In the genomic region with DNA sequence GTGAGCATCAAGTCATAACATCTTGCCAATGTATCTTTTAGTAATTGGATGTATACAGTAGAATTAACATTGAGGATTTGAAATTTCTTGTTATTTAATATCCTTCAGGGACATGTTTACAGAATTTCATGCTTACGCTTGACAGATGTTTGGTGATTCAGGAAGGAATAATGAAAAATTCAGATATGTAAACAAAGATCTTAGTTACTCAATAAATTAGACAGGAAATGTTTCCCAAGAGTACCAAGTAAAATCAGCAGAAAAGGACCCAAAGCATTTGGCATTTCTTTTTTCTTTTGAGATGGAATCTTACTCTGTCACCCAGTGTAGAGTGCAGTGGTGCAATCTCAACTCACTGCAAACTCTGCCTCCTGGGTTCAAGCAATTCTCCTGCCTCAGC, we compare ENCODE assay signal across 17 cellular contexts. TPM values are rescaled to one million over a fixed set of nuclear protein-coding genes. Genes with fewer than 3 reads are reported as not detected.
DNase-seq lines count a peak whose midpoint lies in the region; ATAC-seq and TF ChIP-seq lines count a peak whose summit lies in the region.
"Had no signal": no experiment of that assay in that cellular context is flagged by ENCODE, and none has a peak within 500 bp of the region (broad histone marks: within the 10 kb centered on the region; RNA-seq: fewer than 3 reads in every experiment).

No MANE protein-coding gene starts in this region.

- DNase-seq in adipocyte (ENCODE audit: low read depth) = peak; percentile 8
- peak; percentile 45 for DNase-seq in choroid plexus epithelial cell (ENCODE audit: low read depth)
- DNase-seq in fibroblast of villous mesenchyme (ENCODE audit: low read depth) = peak; percentile 55
- no peak for DNase-seq in HFFc6
- no peak for DNase-seq in CD4-positive, alpha-beta T cell
- no peak for DNase-seq in activated naive CD4-positive, alpha-beta T cell treated with anti-CD3 and anti-CD28 coated beads, Interleukin-2, amount 50 U/mL, for 72 hours (ENCODE audit: low spot score in 2 of 2)
- no peak for DNase-seq in activated T-cell treated with anti-CD3 and anti-CD28 coated beads for 4 hours
- DNase-seq: BE2C; Caco-2; CD8-positive, alpha-beta memory T cell; DND-41; GDM1; H7 had no signal

- no peak overlapping the region for H3K4me3 ChIP-seq in adipocyte (ENCODE audit: low read length)
- H3K4me3 ChIP-seq in choroid plexus epithelial cell (ENCODE audit: low read depth, low read length) = no peak overlapping the region
- H3K4me3 ChIP-seq in fibroblast of villous mesenchyme (ENCODE audit: low read depth, low read length) = no peak overlapping the region
- H3K4me3 ChIP-seq: A549, GM23338 had no signal

- H3K27ac Mint-ChIP-seq in HFFc6 = no peak overlapping the region
- no peak overlapping the region for H3K27ac Mint-ChIP-seq in CD4-positive, alpha-beta T cell
- no peak overlapping the region for H3K27ac Mint-ChIP-seq in activated naive CD4-positive, alpha-beta T cell treated with anti-CD3 and anti-CD28 coated beads, Interleukin-2, amount 50 U/mL, for 72 hours
- H3K27ac Mint-ChIP-seq: CD14-positive monocyte; CD8-positive, alpha-beta memory T cell; GM23338 had no signal

- no peak for ATAC-seq in CD4-positive, alpha-beta T cell (ENCODE audit: poor library complexity)
- no peak for ATAC-seq in activated naive CD4-positive, alpha-beta T cell treated with anti-CD3 and anti-CD28 coated beads, Interleukin-2, amount 50 U/mL, for 72 hours
- ATAC-seq: A549, GM23338, HepG2 had no signal

- no peak overlapping the region for H3K27ac ChIP-seq in CD4-positive, alpha-beta T cell (ENCODE audit: low read depth, low read length)
- H3K27ac ChIP-seq: A549 had no signal

- no peaks in the 10 kb centered on the region for H3K4me1 Mint-ChIP-seq in HFFc6 (ENCODE audit: low read depth)
- no peaks in the 10 kb centered on the region for H3K4me1 Mint-ChIP-seq in CD4-positive, alpha-beta T cell (ENCODE audit: low read depth)
- H3K4me1 Mint-ChIP-seq: CD8-positive, alpha-beta memory T cell had no signal

- intact Hi-C loops in CD4-positive, alpha-beta T cell (cut with DNase I, micrococcal nuclease) = no loop called here

- no peak overlapping the region for H3K9ac ChIP-seq in adipocyte (ENCODE audit: low read length)

- H3K9me3 Mint-ChIP-seq in HFFc6 = peaks cover 18% of the 10 kb centered on the region
- peaks cover 24% of the 10 kb centered on the region for H3K9me3 Mint-ChIP-seq in CD4-positive, alpha-beta T cell
- H3K9me3 Mint-ChIP-seq in activated naive CD4-positive, alpha-beta T cell treated with anti-CD3 and anti-CD28 coated beads, Interleukin-2, amount 50 U/mL, for 72 hours = peaks cover 14 to 25% of the 10 kb centered on the region in 2 donors

- peaks cover 15% of the 10 kb centered on the region for H3K4me1 ChIP-seq in adipocyte (ENCODE audit: control insufficient read depth, insufficient read depth, low read length)
- H3K4me1 ChIP-seq: A549, BE2C, Caco-2 had no signal

- peaks cover 24% of the 10 kb centered on the region for H3K27me3 ChIP-seq in adipocyte (replicated peaks; ENCODE audit: control insufficient read depth, insufficient read depth, low read length)
- H3K27me3 ChIP-seq in CD4-positive, alpha-beta T cell (ENCODE audit: control insufficient read depth, insufficient read depth, low read length) = peaks cover 25% of the 10 kb centered on the region

- H3K4me3 Mint-ChIP-seq in HFFc6 = no peak overlapping the region
- no peak overlapping the region for H3K4me3 Mint-ChIP-seq in CD4-positive, alpha-beta T cell
- H3K4me3 Mint-ChIP-seq: CD14-positive monocyte; CD8-positive, alpha-beta memory T cell; GM23338 had no signal

- TF ChIP-seq CTCF in choroid plexus epithelial cell (conservative IDR thresholded peaks at IDR 0.05; ENCODE audit: low read depth, low read length) (no peak), fibroblast of villous mesenchyme (IDR thresholded peaks at IDR 0.05; ENCODE audit: insufficient read depth, low read depth, low read length) (no peak), HFFc6 (IDR thresholded peaks at IDR 0.05) (no peak)
- no peak for TF ChIP-seq CTCF in CD4-positive, alpha-beta T cell (IDR thresholded peaks at IDR 0.05)

- POLR2A ChIA-PET in CD4-positive, alpha-beta T cell (lab: Charles Lee) = no interaction called here

- no peaks in the 10 kb centered on the region; the same call in 1 of the 2 replicates for H3K27me3 Mint-ChIP-seq in HFFc6 (ENCODE audit: insufficient read depth)
- peaks cover 38% of the 10 kb centered on the region for H3K27me3 Mint-ChIP-seq in CD4-positive, alpha-beta T cell

- no peaks in the 10 kb centered on the region for H3K36me3 ChIP-seq in adipocyte (ENCODE audit: control insufficient read depth, insufficient read depth, low read length, severe bottlenecking)
- H3K36me3 ChIP-seq: BE2C had no signal

- H3K9me3 ChIP-seq in adipocyte (ENCODE audit: control insufficient read depth, low read length) = peaks cover 34% of the 10 kb centered on the region
- H3K9me3 ChIP-seq in CD4-positive, alpha-beta T cell (ENCODE audit: control insufficient read depth, low read length) = no peaks in the 10 kb centered on the region
- H3K9me3 ChIP-seq: A549, BE2C, Caco-2 had no signal

- CTCF ChIA-PET in CD4-positive, alpha-beta T cell (lab: Charles Lee) = no interaction called here

- H3K36me3 Mint-ChIP-seq in HFFc6 (ENCODE audit: low read depth) = no peaks in the 10 kb centered on the region
- no peaks in the 10 kb centered on the region for H3K36me3 Mint-ChIP-seq in CD4-positive, alpha-beta T cell (ENCODE audit: low read depth)
- peaks cover 9 to 31% of the 10 kb centered on the region in 2 donors for H3K36me3 Mint-ChIP-seq in activated naive CD4-positive, alpha-beta T cell treated with anti-CD3 and anti-CD28 coated beads, Interleukin-2, amount 50 U/mL, for 72 hours
- H3K36me3 Mint-ChIP-seq: CD8-positive, alpha-beta memory T cell had no signal

RNA-seq across cellular contexts. Expression of a gene that starts 4.7 kb away (rescaled TPM):
- total RNA-seq in fibroblast of villous mesenchyme = under 0.01 TPM in 2 replicates
- total RNA-seq in HFFc6 (2021; fragmentation: NEBNext Ultra II Directional; extraction: Animal tissue kit (Norgen Biotek cat#: 25700)) = not detected
- total RNA-seq in CD4-positive, alpha-beta T cell = not detected
- total RNA-seq in activated naive CD4-positive, alpha-beta T cell treated with anti-CD3 and anti-CD28 coated beads, Interleukin-2, amount 50 U/mL, for 72 hours = not detected
- total RNA-seq: Caco-2; CD8-positive, alpha-beta memory T cell; H7; HepG2 had no signal

Comparison
In these comparisons a context has a peak if more than half of its experiments do, and no peak if none do; other contexts are left out.
1. DNase-seq: peak in adipocyte (single experiment), choroid plexus epithelial cell (single experiment) and fibroblast of villous mesenchyme (single experiment); none in HFFc6 (single experiment), CD4-positive, alpha-beta T cell (0 of 10), activated naive CD4-positive, alpha-beta T cell treated with anti-CD3 and anti-CD28 coated beads, Interleukin-2, amount 50 U/mL, for 72 hours (0 of 2) and activated T-cell treated with anti-CD3 and anti-CD28 coated beads for 4 hours (single experiment).